Comparison of ENCODE assay signal across 15 cellular contexts in genomic region chr5:171412186-171412585, GRCh38.
"Had no signal": no experiment of that assay in that cellular context is flagged by ENCODE, and none has a peak within 500 bp of the region (broad histone marks: within the 10 kb centered on the region; RNA-seq: fewer than 3 reads in every experiment).

No MANE protein-coding gene starts in this region.

- ATAC-seq: gastroesophageal sphincter, left colon, T-cell had no signal

- H3K27me3 Mint-ChIP-seq: T-cell had no signal

- H2AFZ ChIP-seq: neural progenitor cell had no signal

- H3K27ac Mint-ChIP-seq: neural progenitor cell had no signal

- H3K27ac ChIP-seq: adrenal gland, cardiac muscle cell, neural progenitor cell, ovary, stomach, testis, upper lobe of left lung had no signal

- H3K9me3 Mint-ChIP-seq: neural progenitor cell, T-cell had no signal

- H3K4me3 Mint-ChIP-seq: neural progenitor cell, T-cell had no signal

- H3K4me1 ChIP-seq: adrenal gland, neural progenitor cell, testis had no signal

- H3K27me3 ChIP-seq: adrenal gland, cardiac muscle cell, gastroesophageal sphincter, neural progenitor cell, ovary, stomach, testis, upper lobe of left lung had no signal

- H3K9ac ChIP-seq: neural progenitor cell had no signal

- H3K4me2 ChIP-seq: neural progenitor cell had no signal

- H3K9me3 ChIP-seq: adrenal gland, gastroesophageal sphincter, ovary, stomach, testis, upper lobe of left lung had no signal

- DNase-seq: activated CD4-positive, CD25-positive, alpha-beta regulatory T cell treated with anti-CD3 and anti-CD28 coated beads, Interleukin-2, amount 50 U/mL, for 72 hours; activated naive CD4-positive, alpha-beta T cell; left colon; midbrain; ovary; stimulated activated CD4-positive, alpha-beta T cell treated with anti-CD3 and anti-CD28 coated beads, Interleukin-12 subunit alpha, Interleukin-12 subunit beta, amount 100 ng/mL, for 4 hours; stomach; T-cell; T1000; testis; upper lobe of left lung had no signal

- H3K4me1 Mint-ChIP-seq: neural progenitor cell had no signal
